8 cellular contexts compared by ENCODE assay signal in the genomic region with DNA sequence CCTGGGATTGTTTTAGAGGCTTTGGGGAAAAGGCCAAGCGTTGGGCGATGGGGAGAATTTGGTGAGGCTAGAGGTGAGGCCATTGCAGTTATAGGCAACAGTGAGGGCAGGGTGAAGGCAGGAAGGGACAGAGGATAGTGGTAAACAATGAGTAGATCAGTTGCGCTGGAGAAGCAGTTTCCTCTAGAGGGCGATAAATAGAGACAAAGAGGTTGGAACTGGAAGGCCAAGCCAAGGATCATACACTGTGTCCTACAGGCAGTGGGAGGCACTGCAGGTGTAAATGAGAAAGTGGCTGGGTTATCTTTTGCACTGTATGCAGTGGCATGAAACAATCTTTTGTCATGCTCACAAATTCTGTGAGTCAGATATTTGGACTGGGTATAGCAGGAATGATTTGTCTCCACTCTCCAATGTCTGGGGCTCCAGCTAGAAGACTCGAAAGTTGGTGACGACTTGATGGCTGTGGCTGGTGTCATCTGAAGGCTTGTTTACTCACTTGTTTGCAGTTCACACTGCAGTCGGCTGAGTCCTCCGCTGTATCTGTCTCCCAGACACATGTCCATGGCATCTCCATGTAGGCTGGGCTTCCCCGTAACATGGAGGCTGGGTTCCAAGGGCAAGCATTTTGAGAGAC.
DNase-seq lines count a peak whose midpoint lies in the region; ATAC-seq, FAIRE-seq and TF ChIP-seq lines count a peak whose summit lies in the region.

No MANE protein-coding gene starts in this region.

- intact Hi-C loops in CD4-positive, alpha-beta T cell (cut with DNase I, micrococcal nuclease) = no loop called here

- TF ChIP-seq CTCF in CD4-positive, alpha-beta T cell (IDR thresholded peaks at IDR 0.05) = peak; percentile 31
- TF ChIP-seq CTCF in fibroblast of lung (conservative IDR thresholded peaks at IDR 0.05 in 1 of 2, IDR thresholded peaks at IDR 0.05 in 1 of 2; ENCODE audit: low read depth in 1 of 2, low read length in 2 of 2) = peak; percentile 51 to 64

- CTCF ChIA-PET in CD4-positive, alpha-beta T cell (lab: Charles Lee) = no interaction called here

- H3K4me1 ChIP-seq in fibroblast of lung (ENCODE audit: control insufficient read depth, extremely low read depth, insufficient read depth, low read length) (peaks cover 16% of the 10 kb centered on the region), small intestine (ENCODE audit: control insufficient read depth in 2 of 2, insufficient read depth in 1 of 2, low read depth in 1 of 2, low read length in 1 of 2) (no peaks in the 10 kb centered on the region)

- no peak for FAIRE-seq in small intestine (lab: Jason Lieb, UNC)

- no peaks in the 10 kb centered on the region for H3K9me3 ChIP-seq in CD4-positive, alpha-beta T cell (ENCODE audit: control insufficient read depth, low read length)
- H3K9me3 ChIP-seq in fibroblast of lung (ENCODE audit: control insufficient read depth, insufficient read depth, low read depth, low read length) (no peaks in the 10 kb centered on the region), small intestine (ENCODE audit: control insufficient read depth, low read depth) (no peaks in the 10 kb centered on the region)

- H3K27ac Mint-ChIP-seq in CD4-positive, alpha-beta T cell = no peak overlapping the region

- H3K27me3 ChIP-seq in CD4-positive, alpha-beta T cell (ENCODE audit: control insufficient read depth, insufficient read depth, low read length) = no peaks in the 10 kb centered on the region
- H3K27me3 ChIP-seq in fibroblast of lung (ENCODE audit: control insufficient read depth, insufficient read depth, low read length) (no peaks in the 10 kb centered on the region), small intestine (ENCODE audit: control insufficient read depth in 2 of 2, insufficient read depth in 2 of 2, low read length in 2 of 2) (no peaks in the 10 kb centered on the region)

- no peak overlapping the region for H3K4me2 ChIP-seq in fibroblast of lung (ENCODE audit: extremely low read depth, insufficient read depth, low read length)

- H3K4me1 Mint-ChIP-seq in CD4-positive, alpha-beta T cell (ENCODE audit: low read depth) = no peaks in the 10 kb centered on the region

- no peaks in the 10 kb centered on the region for H4K20me1 ChIP-seq in fibroblast of lung (ENCODE audit: control insufficient read depth, extremely low read depth, insufficient read depth, low read length)

- POLR2A ChIA-PET in CD4-positive, alpha-beta T cell (lab: Charles Lee) = no interaction called here

- no peak overlapping the region for H3K9ac ChIP-seq in fibroblast of lung (ENCODE audit: insufficient read depth, low read length)

- no peak overlapping the region for H3K27ac ChIP-seq in CD4-positive, alpha-beta T cell (ENCODE audit: low read depth, low read length)
- no peak overlapping the region for H3K27ac ChIP-seq in fibroblast of lung (ENCODE audit: insufficient read depth, low read length)
- H3K27ac ChIP-seq in small intestine (ENCODE audit: low read depth in 1 of 2, low read length in 1 of 2) = no peak overlapping the region

- no peak for ATAC-seq in CD4-positive, alpha-beta T cell (ENCODE audit: poor library complexity)
- peak; percentile 96 for ATAC-seq in GM18511 (IDR thresholded peaks at IDR 0.05; ENCODE audit: unreplicated experiment)
- peak; percentile 98 for ATAC-seq in HG02870 (IDR thresholded peaks at IDR 0.05; ENCODE audit: unreplicated experiment)

- H2AFZ ChIP-seq in fibroblast of lung (ENCODE audit: low read length) = no peak overlapping the region

- no peak overlapping the region for H3K4me3 ChIP-seq in fibroblast of lung (replicated peaks in 1 of 4; ENCODE audit: control extremely low read depth in 1 of 4, insufficient read depth in 1 of 4, low read depth in 3 of 4, low read length in 4 of 4)
- no peak overlapping the region for H3K4me3 ChIP-seq in small intestine (ENCODE audit: low read depth in 1 of 2, low read length in 2 of 2)

- H3K4me3 Mint-ChIP-seq in CD4-positive, alpha-beta T cell = no peak overlapping the region

- H3K79me2 ChIP-seq in fibroblast of lung (ENCODE audit: control insufficient read depth, insufficient read depth, low read length) = no peaks in the 10 kb centered on the region

- H3K27me3 Mint-ChIP-seq in CD4-positive, alpha-beta T cell = no peaks in the 10 kb centered on the region

- H3K36me3 ChIP-seq in fibroblast of lung (ENCODE audit: control insufficient read depth, insufficient read depth, low read length) = no peaks in the 10 kb centered on the region
- no peaks in the 10 kb centered on the region for H3K36me3 ChIP-seq in small intestine (ENCODE audit: control insufficient read depth in 2 of 2, insufficient read depth in 2 of 2, low read length in 2 of 2)

- H3K36me3 Mint-ChIP-seq in CD4-positive, alpha-beta T cell (ENCODE audit: low read depth) = no peaks in the 10 kb centered on the region

- 72 to 81% (median 75%) methylated on average over 9 of the region's 9 CpGs for WGBS in small intestine, 3 donors

- DNase-seq in CD4-positive, alpha-beta T cell = no peak
- DNase-seq in NCI-H1048 (lab: John Stamatoyannopoulos, UW) = peak; percentile 8
- peak; percentile 78 for DNase-seq in SKM-1 treated with dmso at 0.1 percent for 144 hours (lab: John Stamatoyannopoulos, UW; ENCODE audit: unreplicated experiment)
- DNase-seq in fibroblast of lung (ENCODE audit: low read depth in 2 of 2) = peak; percentile 30 to 49
- peak; percentile 63 for DNase-seq in small intestine
- DNase-seq in dedifferentiated amniotic fluid mesenchymal stem cell (ENCODE audit: extremely low spot score) = no peak

- no peaks in the 10 kb centered on the region for H3K9me3 Mint-ChIP-seq in CD4-positive, alpha-beta T cell

Comparison
In these comparisons a context has a peak if more than half of its experiments do, and no peak if none do; other contexts are left out.
1. DNase-seq: peak in NCI-H1048 (single experiment), SKM-1 treated with dmso at 0.1 percent for 144 hours (single experiment), fibroblast of lung (2 of 2) and small intestine (single experiment); none in CD4-positive, alpha-beta T cell (0 of 10) and dedifferentiated amniotic fluid mesenchymal stem cell (single experiment).